ENCODE assay signal across 9 cellular contexts in the genomic region with DNA sequence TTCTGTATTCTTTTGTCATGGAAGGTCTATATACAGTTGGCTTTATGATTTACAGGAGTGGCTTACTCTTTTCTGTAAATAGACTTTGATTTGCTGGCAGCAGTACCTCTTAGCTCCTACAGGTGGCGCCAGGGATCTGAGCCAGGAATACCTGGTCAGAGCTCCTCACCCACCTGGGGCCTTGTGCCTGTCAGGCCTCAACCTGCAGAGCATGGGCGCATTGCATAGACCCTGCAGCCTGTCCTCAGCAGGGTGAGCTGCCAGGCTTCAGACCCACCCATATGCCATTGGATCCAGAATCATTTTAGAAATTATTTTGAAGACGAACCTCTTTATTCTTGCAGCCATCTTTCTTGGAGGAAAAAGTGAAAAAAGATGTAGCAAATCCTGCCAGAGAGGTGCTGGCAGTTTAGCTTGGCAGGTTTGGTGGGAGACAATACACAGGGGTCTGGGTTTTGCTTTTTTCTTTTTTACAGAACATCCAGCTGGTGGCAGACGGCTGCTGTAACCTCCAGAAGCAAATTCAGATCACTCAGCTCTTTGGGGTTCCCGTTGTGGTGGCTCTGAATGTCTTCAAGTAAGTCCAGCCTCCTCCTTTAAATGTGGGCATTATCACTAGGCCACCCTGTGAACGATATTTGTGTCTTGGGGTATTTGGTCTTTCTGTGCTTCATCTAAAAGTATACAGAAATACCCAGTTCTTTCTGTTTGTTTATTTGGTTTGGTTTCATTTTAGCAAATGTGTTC.
DNase-seq lines count a peak whose midpoint lies in the region; ATAC-seq, FAIRE-seq and TF ChIP-seq lines count a peak whose summit lies in the region.
"Had no signal": no experiment of that assay in that cellular context is flagged by ENCODE, and none has a peak within 500 bp of the region (broad histone marks: within the 10 kb centered on the region; RNA-seq: fewer than 3 reads in every experiment).

No MANE protein-coding gene starts in this region.

- no peak overlapping the region for H4K5ac ChIP-seq in H1 (ENCODE audit: insufficient read length, low read depth, low read length)

- H2BK20ac ChIP-seq in H1 (ENCODE audit: low read length) = no peak overlapping the region

- TF ChIP-seq RAD21 in H1 (IDR thresholded peaks at IDR 0.05 in 1 of 2, conservative IDR thresholded peaks at IDR 0.05 in 1 of 2; ENCODE audit: low read depth in 2 of 2, low read length in 2 of 2) = peak; percentile 93 to 95

- WGBS in H1 (ENCODE audit: extremely low coverage in 1 of 2, insufficient coverage in 1 of 2, insufficient read length in 1 of 2, insufficient replicate concordance in 2 of 2, low coverage in 1 of 2, low lambda C conversion rate in 2 of 2, missing lambda C conversion rate in 1 of 2), 2 experiments = 62% methylated on average over 5 of the region's 6 CpGs; no CpG with 5 or more reads in 1 of the 2 experiments

- H3K27me3 Mint-ChIP-seq in activated CD4-positive, alpha-beta memory T cell treated with anti-CD3 and anti-CD28 coated beads for 36 hours = no peaks in the 10 kb centered on the region

- H3K23me2 ChIP-seq in H1 (ENCODE audit: low read depth, low read length) = no peaks in the 10 kb centered on the region

- H4K20me1 ChIP-seq in H1 (replicated peaks in 1 of 2; ENCODE audit: control insufficient read depth in 1 of 2, insufficient read depth in 2 of 2, low read length in 2 of 2) = no peaks in the 10 kb centered on the region

- peaks cover 0 to 5% (median 1%) of the 10 kb centered on the region in 4 experiments; a peak in 2 of 7 replicates for H3K4me1 ChIP-seq in H1 (replicated peaks in 1 of 4; ENCODE audit: control insufficient read depth in 3 of 4, insufficient read depth in 4 of 4, low read length in 3 of 4)

- H3K4me1 Mint-ChIP-seq in activated CD4-positive, alpha-beta memory T cell treated with anti-CD3 and anti-CD28 coated beads for 36 hours (ENCODE audit: low read depth) = peaks cover 1% of the 10 kb centered on the region

- H3K14ac ChIP-seq in H1 (ENCODE audit: insufficient read length) = no peak overlapping the region

- H3K9me3 ChIP-seq in H1 (ENCODE audit: insufficient read depth in 2 of 2, low read depth in 1 of 2, low read length in 1 of 2) = no peaks in the 10 kb centered on the region

- no peak overlapping the region for H2BK5ac ChIP-seq in H1 (ENCODE audit: low read depth, low read length)

- H3K4me3 ChIP-seq in H1 (ENCODE audit: extremely low read depth in 1 of 4, insufficient read depth in 2 of 4, low read depth in 3 of 4, low read length in 4 of 4) = no peak overlapping the region
- H3K4me3 ChIP-seq: skin epidermis had no signal

- DNase-seq in SIG-M5 treated with dmso at 0.1 percent for 504 hours (lab: John Stamatoyannopoulos, UW; ENCODE audit: unreplicated experiment) = peak; percentile 19
- no peak for DNase-seq in SIG-M5 (lab: John Stamatoyannopoulos, UW)
- peak; percentile 3 to 32 for DNase-seq in NCI-H446 (lab: John Stamatoyannopoulos, UW)
- DNase-seq in activated CD4-positive, alpha-beta memory T cell treated with anti-CD3 and anti-CD28 coated beads for 36 hours = peak; percentile 69
- peak; percentile 34 to 80 for DNase-seq in H1 (ENCODE audit: low read depth in 1 of 2, low spot score in 2 of 2)
- peak; percentile 69 for DNase-seq in middle frontal gyrus (ENCODE audit: extremely low spot score, low spot score)
- DNase-seq in stimulated activated CD8-positive, alpha-beta memory T cell treated with anti-CD3 and anti-CD28 coated beads, Interleukin-7, amount 100 ng/mL, for 1 hour (ENCODE audit: low read depth in 2 of 2) = peak; percentile 6 to 27

- no peak overlapping the region for H3K4ac ChIP-seq in H1 (replicated peaks; ENCODE audit: insufficient read length, low read depth, low read length)

- H4K91ac ChIP-seq in H1 (replicated peaks; ENCODE audit: insufficient read length, low read length) = no peak overlapping the region

- H3K27ac Mint-ChIP-seq in activated CD4-positive, alpha-beta memory T cell treated with anti-CD3 and anti-CD28 coated beads for 36 hours = no peak overlapping the region

- no peak overlapping the region for H3K56ac ChIP-seq in H1 (replicated peaks; ENCODE audit: insufficient read length, low read depth, low read length)

- no peak overlapping the region for H3K27ac ChIP-seq in H1 (ENCODE audit: low read depth, low read length)

- no peak overlapping the region for H3K9ac ChIP-seq in H1 (replicated peaks in 1 of 4; ENCODE audit: extremely low read depth in 1 of 4, low read depth in 3 of 4, low read length in 3 of 4)

- no peak overlapping the region for H2BK120ac ChIP-seq in H1 (replicated peaks; ENCODE audit: low read depth, low read length)

- peaks cover 39% of the 10 kb centered on the region for H3K36me3 Mint-ChIP-seq in activated CD4-positive, alpha-beta memory T cell treated with anti-CD3 and anti-CD28 coated beads for 36 hours

- H3K9me3 Mint-ChIP-seq in activated CD4-positive, alpha-beta memory T cell treated with anti-CD3 and anti-CD28 coated beads for 36 hours = no peaks in the 10 kb centered on the region

- no peaks in the 10 kb centered on the region for H3K79me2 ChIP-seq in H1 (ENCODE audit: control insufficient read depth in 1 of 2, insufficient read depth in 2 of 2, low read length in 2 of 2)

- no peak for TF ChIP-seq EP300 in H1 (IDR thresholded peaks at IDR 0.05; ENCODE audit: borderline replicate concordance in 1 of 2, low read depth in 2 of 2, low read length in 2 of 2)

- no peaks in the 10 kb centered on the region for H3K27me3 ChIP-seq in H1 (replicated peaks in 1 of 4; ENCODE audit: control insufficient read depth in 3 of 4, extremely low read depth in 1 of 4, insufficient read depth in 3 of 4, low read length in 3 of 4)

- H3K18ac ChIP-seq in H1 (ENCODE audit: extremely low read depth, low read length) = no peak overlapping the region

- peak; percentile 75 to 96 (median 87) for TF ChIP-seq CTCF in H1 (IDR thresholded peaks at IDR 0.05; ENCODE audit: control extremely low read depth in 1 of 3, insufficient read depth in 1 of 3, low read depth in 1 of 3, low read length in 3 of 3)

- no peak overlapping the region for H3K4me3 Mint-ChIP-seq in activated CD4-positive, alpha-beta memory T cell treated with anti-CD3 and anti-CD28 coated beads for 36 hours

- H3K79me1 ChIP-seq in H1 (ENCODE audit: low read depth, low read length) = no peaks in the 10 kb centered on the region; the same call in 1 of the 2 replicates

- H3K23ac ChIP-seq in H1 (ENCODE audit: insufficient read length) = no peak overlapping the region

- H2AFZ ChIP-seq in H1 (ENCODE audit: low read length) = no peak overlapping the region

- no peak for TF ChIP-seq POLR2A in H1 (IDR thresholded peaks at IDR 0.05; ENCODE audit: control extremely low read depth in 1 of 2, low read depth in 2 of 2, low read length in 2 of 2)

- H4K8ac ChIP-seq in H1 (ENCODE audit: extremely low read depth, insufficient read depth, low read length) = no peak overlapping the region

- POLR2A ChIA-PET in activated CD4-positive, alpha-beta memory T cell treated with anti-CD3 and anti-CD28 coated beads for 36 hours (lab: Charles Lee) = interaction anchor here (1.0 to 1.4 kb wide), 2 partner anchors 310 to 312 kb away, joined by 3 to 8 read pairs; no protein-coding TSS in a partner anchor
- POLR2A ChIA-PET in H1 (lab: Charles Lee; ENCODE audit: partially characterized antibody) = interaction anchor here (1.0 to 1.5 kb wide), 4 partner anchors 10 to 310 kb away, joined by 3 to 5 read pairs (median 3); no protein-coding TSS in a partner anchor

- H3K36me3 ChIP-seq in H1 (ENCODE audit: control insufficient read depth in 2 of 4, insufficient read depth in 4 of 4, low read length in 3 of 4) = peaks cover 5 to 38% (median 24%) of the 10 kb centered on the region in 4 experiments

- H3K4me2 ChIP-seq in H1 (ENCODE audit: insufficient read depth in 1 of 2, low read depth in 2 of 2, low read length in 2 of 2) = no peak overlapping the region

- CTCF ChIA-PET in activated CD4-positive, alpha-beta memory T cell treated with anti-CD3 and anti-CD28 coated beads for 36 hours (lab: Charles Lee) = interaction anchor here (0.6 to 11.8 kb wide), 36 partner anchors 9 to 1253 kb away, joined by 3 to 269 read pairs (median 4); no protein-coding TSS in a partner anchor
- CTCF ChIA-PET in H1 (lab: Charles Lee; ENCODE audit: partially characterized antibody) = interaction anchor here (0.6 to 11.5 kb wide), 72 partner anchors 9 to 1555 kb away, joined by 3 to 133 read pairs (median 3); partner anchors contain the start of gene AKAP12

- H2BK12ac ChIP-seq in H1 (ENCODE audit: low read depth, low read length) = no peak overlapping the region

- peak; percentile 75 for ATAC-seq in HG03135 (IDR thresholded peaks at IDR 0.05; ENCODE audit: unreplicated experiment)

- no peak overlapping the region for H2AK5ac ChIP-seq in H1 (ENCODE audit: low read depth, low read length)

- peak; percentile 55 for FAIRE-seq in H1 (lab: Jason Lieb, UNC)

- no peak overlapping the region for H2BK15ac ChIP-seq in H1 (ENCODE audit: low read length)

- intact Hi-C loops in activated CD4-positive, alpha-beta memory T cell treated with anti-CD3 and anti-CD28 coated beads for 36 hours (cut with micrococcal nuclease) = loop anchor here (1.0 to 2.0 kb wide), 3 partner anchors 122 to 321 kb away; no protein-coding TSS in a partner anchor

TF ChIP-seq in H1, 55 proteins besides CTCF, POLR2A, EP300 and RAD21 (continues in another document):
- no peak for TF ChIP-seq KDM5A (IDR thresholded peaks at IDR 0.05; ENCODE audit: low read length)
- 0 out of 2 replicates have a peak, but pooled peaks have one; percentile 33 for TF ChIP-seq TEAD4 (IDR thresholded peaks at IDR 0.05; ENCODE audit: low read depth, low read length)
- no peak for TF ChIP-seq ATF2 (IDR thresholded peaks at IDR 0.05; ENCODE audit: low read length)
- TF ChIP-seq SP4 (IDR thresholded peaks at IDR 0.05; ENCODE audit: low read length) = no peak
- no peak for TF ChIP-seq TAF1 (IDR thresholded peaks at IDR 0.05; ENCODE audit: low read depth, low read length)
- TF ChIP-seq TAF7 (optimal IDR thresholded peaks at IDR 0.05; ENCODE audit: borderline replicate concordance, low read depth, low read length) = no peak
- no peak for TF ChIP-seq SIX5 (IDR thresholded peaks at IDR 0.05; ENCODE audit: low read depth, low read length)
- no peak for TF ChIP-seq SIN3A (conservative IDR thresholded peaks at IDR 0.05 in 1 of 2, IDR thresholded peaks at IDR 0.05 in 1 of 2; ENCODE audit: low read depth in 1 of 2, low read length in 2 of 2)
